Comparison of ENCODE assay signal across 17 cellular contexts in the genomic region with DNA sequence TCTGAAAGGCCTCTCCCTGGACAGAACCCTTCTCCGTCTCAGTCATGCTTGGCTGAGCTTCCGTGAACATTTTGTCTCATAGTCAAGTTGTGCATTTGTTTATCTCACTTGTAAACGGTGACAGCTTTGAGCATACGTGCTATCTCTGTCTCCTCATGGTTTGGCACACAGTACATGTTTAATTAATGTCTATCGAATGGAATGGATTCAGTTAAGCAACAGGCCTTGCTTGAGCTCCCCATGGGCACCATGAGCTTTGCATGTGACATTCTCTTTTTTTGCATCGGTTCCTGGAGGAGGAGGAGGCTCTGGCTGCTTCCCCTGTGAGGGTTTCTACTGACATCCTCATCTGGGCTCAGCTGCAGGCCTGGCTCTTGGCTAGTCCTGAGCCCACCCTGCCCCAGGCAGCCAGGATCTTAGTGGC.
"Had no signal": no experiment of that assay in that cellular context is flagged by ENCODE, and none has a peak within 500 bp of the region (broad histone marks: within the 10 kb centered on the region; RNA-seq: fewer than 3 reads in every experiment).

No MANE protein-coding gene starts in this region.

- DNase-seq: activated B cell treated with CpG ODN at 0.5 μM for 24 hours; activated CD4-positive, alpha-beta T cell treated with anti-CD3 and anti-CD28 coated beads, Interleukin-2, amount 50 U/mL, for 1 hour; activated gamma-delta T cell; activated T-cell treated with anti-CD3 and anti-CD28 coated beads, Interleukin-2, amount 50 U/mL, for 4 hours; amygdala; brain microvascular endothelial cell; foreskin fibroblast; left lung; retina; SK-N-SH; small intestine; T-helper 1 cell had no signal

- ATAC-seq: activated T-cell treated with anti-CD3 and anti-CD28 coated beads, Interleukin-2, amount 50 U/mL, for 4 hours; esophagus mucosa; left lung; stimulated activated effector memory CD8-positive, alpha-beta T cell treated with anti-CD3 and anti-CD28 coated beads, Interleukin-12 subunit alpha, Interleukin-12 subunit beta, amount 100 ng/mL, for 72 hours had no signal

- H3K36me3 ChIP-seq: brain microvascular endothelial cell, left lung, tibial nerve had no signal

- H3K9me3 ChIP-seq: left lung, SK-N-SH, tibial nerve had no signal

- H3K4me3 Mint-ChIP-seq: activated B cell treated with CpG ODN at 0.5 μM for 24 hours; activated naive CD8-positive, alpha-beta T cell; activated T-cell treated with anti-CD3 and anti-CD28 coated beads, Interleukin-2, amount 50 U/mL, for 4 hours; stimulated activated effector memory CD8-positive, alpha-beta T cell treated with anti-CD3 and anti-CD28 coated beads, Interleukin-12 subunit alpha, Interleukin-12 subunit beta, amount 100 ng/mL, for 72 hours had no signal

- H3K4me1 ChIP-seq: left lung had no signal

- H3K27ac Mint-ChIP-seq: activated B cell treated with CpG ODN at 0.5 μM for 24 hours; activated naive CD8-positive, alpha-beta T cell; stimulated activated effector memory CD8-positive, alpha-beta T cell treated with anti-CD3 and anti-CD28 coated beads, Interleukin-12 subunit alpha, Interleukin-12 subunit beta, amount 100 ng/mL, for 72 hours had no signal

- H3K9me3 Mint-ChIP-seq: activated B cell treated with CpG ODN at 0.5 μM for 24 hours; activated T-cell treated with anti-CD3 and anti-CD28 coated beads, Interleukin-2, amount 50 U/mL, for 4 hours; stimulated activated effector memory CD8-positive, alpha-beta T cell treated with anti-CD3 and anti-CD28 coated beads, Interleukin-12 subunit alpha, Interleukin-12 subunit beta, amount 100 ng/mL, for 72 hours had no signal

- H3K4me1 Mint-ChIP-seq: activated B cell treated with CpG ODN at 0.5 μM for 24 hours; stimulated activated effector memory CD8-positive, alpha-beta T cell treated with anti-CD3 and anti-CD28 coated beads, Interleukin-12 subunit alpha, Interleukin-12 subunit beta, amount 100 ng/mL, for 72 hours had no signal

- H3K27me3 ChIP-seq: brain microvascular endothelial cell, tibial nerve had no signal

- H3K27ac ChIP-seq: brain microvascular endothelial cell, left lung, parathyroid adenoma, tibial nerve had no signal

- H3K36me3 Mint-ChIP-seq: activated naive CD8-positive, alpha-beta T cell; stimulated activated effector memory CD8-positive, alpha-beta T cell treated with anti-CD3 and anti-CD28 coated beads, Interleukin-12 subunit alpha, Interleukin-12 subunit beta, amount 100 ng/mL, for 72 hours had no signal

- H3K4me3 ChIP-seq: left lung, tibial nerve had no signal
